Comparison of ENCODE assay signal across 11 cellular contexts in the genomic region with DNA sequence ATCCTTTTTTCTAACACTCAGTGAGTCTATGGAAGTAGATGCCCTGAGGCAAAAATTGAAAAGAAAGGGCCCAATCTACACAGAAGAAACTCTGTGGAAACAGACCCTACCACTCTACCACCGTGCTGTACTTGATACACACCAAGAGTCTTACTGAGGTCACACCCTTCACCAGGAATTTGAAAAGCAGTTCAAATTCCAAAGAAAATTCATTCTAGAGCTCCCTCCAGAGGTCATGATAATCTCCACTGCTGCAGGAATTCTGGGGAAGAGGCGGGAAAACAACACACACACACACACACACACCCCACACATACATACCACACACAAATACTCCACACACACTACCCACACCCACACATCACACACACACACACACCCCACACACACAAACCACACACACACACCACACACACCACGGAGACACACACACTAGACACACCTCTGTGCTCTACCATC.
A peak's percentile ranks its signal among the peaks of the same experiment; 100 is the strongest.
DNase-seq lines count a peak whose midpoint lies in the region; ATAC-seq and TF ChIP-seq lines count a peak whose summit lies in the region.
"Had no signal": no experiment of that assay in that cellular context is flagged by ENCODE, and none has a peak within 500 bp of the region (broad histone marks: within the 10 kb centered on the region; RNA-seq: fewer than 3 reads in every experiment).

No MANE protein-coding gene starts in this region.

- no peaks in the 10 kb centered on the region for H3K9me3 ChIP-seq in GM23248 (ENCODE audit: low read depth)
- no peaks in the 10 kb centered on the region for H3K9me3 ChIP-seq in gastroesophageal sphincter
- no peaks in the 10 kb centered on the region for H3K9me3 ChIP-seq in psoas muscle

- H3K27me3 ChIP-seq in GM23248 (replicated peaks; ENCODE audit: insufficient read depth) = no peaks in the 10 kb centered on the region
- no peaks in the 10 kb centered on the region for H3K27me3 ChIP-seq in gastroesophageal sphincter
- no peaks in the 10 kb centered on the region for H3K27me3 ChIP-seq in psoas muscle (ENCODE audit: insufficient read depth in 3 of 3, low read length in 2 of 3)

- CTCF ChIA-PET in RWPE1 (lab: Yijun Ruan, JAX) = interaction anchor here (0.6 to 0.7 kb wide), 2 partner anchors 187 to 601 kb away, joined by 3 read pairs; no protein-coding TSS in a partner anchor

- peak overlapping the region; percentile 51 for H3K4me2 ChIP-seq in GM23248 (ENCODE audit: unreplicated experiment)

- H3K4me3 ChIP-seq in GM23248 (no peak overlapping the region), gastroesophageal sphincter (no peak overlapping the region), psoas muscle (no peak overlapping the region)

- POLR2A ChIA-PET in RWPE1 (lab: Yijun Ruan, JAX; ENCODE audit: low non-redundant PET) = no interaction called here

- TF ChIP-seq CTCF in RWPE1 (conservative IDR thresholded peaks at IDR 0.05; ENCODE audit: low read depth) (peak; percentile 33), gastroesophageal sphincter (IDR thresholded peaks at IDR 0.05) (peak in 1 of 4 experiments; percentile 39), psoas muscle (IDR thresholded peaks at IDR 0.05) (peak; percentile 7)

- H3F3A ChIP-seq in GM23248 (ENCODE audit: insufficient read depth) = no peaks in the 10 kb centered on the region

- TF ChIP-seq EP300 in gastroesophageal sphincter (IDR thresholded peaks at IDR 0.05) = no peak

- H3K4me1 ChIP-seq in GM23248 (ENCODE audit: insufficient read depth) (peaks cover 3% of the 10 kb centered on the region; the same call in 1 of the 2 replicates), gastroesophageal sphincter (peaks cover 4 to 24% (median 5%) of the 10 kb centered on the region in 3 donors), psoas muscle (peaks cover 3% of the 10 kb centered on the region)

- in situ Hi-C loops in GM23248 (cut with MboI) = no loop called here

- H3K79me2 ChIP-seq in GM23248 (ENCODE audit: insufficient read depth) = no peaks in the 10 kb centered on the region

- H3K27ac ChIP-seq in GM23248 = no peak overlapping the region
- H3K27ac ChIP-seq in RWPE1 = no peak overlapping the region
- no peak overlapping the region for H3K27ac ChIP-seq in gastroesophageal sphincter
- H3K27ac ChIP-seq in psoas muscle = no peak overlapping the region

- no peak overlapping the region for H3K9ac ChIP-seq in GM23248

- H4K20me1 ChIP-seq in GM23248 (ENCODE audit: insufficient read depth) = no peaks in the 10 kb centered on the region

- H3K36me3 ChIP-seq in GM23248 (ENCODE audit: low read depth) = no peaks in the 10 kb centered on the region
- no peaks in the 10 kb centered on the region for H3K36me3 ChIP-seq in gastroesophageal sphincter
- no peaks in the 10 kb centered on the region for H3K36me3 ChIP-seq in psoas muscle (ENCODE audit: insufficient read depth in 1 of 2, low read depth in 1 of 2)

- no peaks in the 10 kb centered on the region for H3K9me2 ChIP-seq in GM23248 (ENCODE audit: insufficient read depth)

- ATAC-seq in gastroesophageal sphincter (peak; percentile 34), psoas muscle (no peak), GM21390 (IDR thresholded peaks at IDR 0.05; ENCODE audit: unreplicated experiment) (no peak)
- ATAC-seq: activated T-cell treated with anti-CD3 and anti-CD28 coated beads, Interleukin-2, amount 50 U/mL, for 4 hours had no signal

- WGBS in GM23248 (ENCODE audit: low coverage in 1 of 2, low lambda C conversion rate in 2 of 2, missing lambda C conversion rate in 2 of 2), 2 experiments = 53 to 64% methylated on average over 3 of the region's 3 CpGs
- 50 to 63% methylated on average over 3 of the region's 3 CpGs for WGBS in gastroesophageal sphincter (ENCODE audit: low coverage in 1 of 2), 2 donors
- WGBS in psoas muscle, 3 donors = 62 to 73% (median 66%) methylated on average over 3 of the region's 3 CpGs

- TF ChIP-seq POLR2A in gastroesophageal sphincter (IDR thresholded peaks at IDR 0.05) = no peak

- intact Hi-C loops in psoas muscle (cut with DNase I) = no loop called here

- DNase-seq in GM23248 = peak; percentile 55
- DNase-seq in RWPE1 (ENCODE audit: low spot score) = peak; percentile 36
- DNase-seq in psoas muscle = no peak
- no peak for DNase-seq in activated CD4-positive, CD25-positive, alpha-beta regulatory T cell (lab: John Stamatoyannopoulos, UW)
- DNase-seq in effector CD4-positive, alpha-beta T cell = no peak
- no peak for DNase-seq in CD1c-positive myeloid dendritic cell (ENCODE audit: extremely low spot score)
- DNase-seq: activated T-cell treated with anti-CD3 and anti-CD28 coated beads, Interleukin-2, amount 50 U/mL, for 4 hours; RPMI8226; stimulated activated CD4-positive, alpha-beta T cell treated with anti-CD3 and anti-CD28 coated beads, Interleukin-4, amount 100 ng/mL, for 1 hour had no signal

- peak overlapping the region; percentile 53 for H2AFZ ChIP-seq in GM23248

Comparison
In these comparisons a context has a peak if more than half of its experiments do, and no peak if none do; other contexts are left out.
1. DNase-seq: peak in GM23248 (single experiment) and RWPE1 (single experiment); none in psoas muscle (0 of 2), activated CD4-positive, CD25-positive, alpha-beta regulatory T cell (0 of 4), effector CD4-positive, alpha-beta T cell (single experiment) and CD1c-positive myeloid dendritic cell (single experiment).